Comparison of ENCODE assay signal across 8 cellular contexts in genomic region chr15:85318048-85318731, GRCh38.
A peak's percentile ranks its signal among the peaks of the same experiment; 100 is the strongest.
DNase-seq lines count a peak whose midpoint lies in the region; ATAC-seq and TF ChIP-seq lines count a peak whose summit lies in the region.

No MANE protein-coding gene starts in this region.

- DNase-seq in CD4-positive, CD25-positive, alpha-beta regulatory T cell, result peak in 2 of 3 donors; percentile 38 to 88
- DNase-seq in transverse colon (peak; percentile 84), tibial nerve (ENCODE audit: low spot score in 2 of 2) (no peak), WTC11 (ENCODE audit: low spot score) (no peak)

- H3K4me2 ChIP-seq in OCI-LY3 (ENCODE audit: low read length), result peak overlapping the region; percentile 73

- TF ChIP-seq CTCF in OCI-LY3 (IDR thresholded peaks at IDR 0.05; ENCODE audit: low read depth, low read length), result peak; percentile 47; the same call in 1 of the 2 replicates
- TF ChIP-seq CTCF in transverse colon (IDR thresholded peaks at IDR 0.05), result peak in 2 of 5 experiments; percentile 20 to 37
- TF ChIP-seq CTCF in tibial nerve (IDR thresholded peaks at IDR 0.05), result no peak
- TF ChIP-seq CTCF in WTC11 (IDR thresholded peaks at IDR 0.05), result no peak

- peak overlapping the region; percentile 9 for H3K4me3 ChIP-seq in CD4-positive, CD25-positive, alpha-beta regulatory T cell (ENCODE audit: low read depth, low read length)
- H3K4me3 ChIP-seq in OCI-LY3 (ENCODE audit: low read length) (peak overlapping the region; percentile 37), esophagus (ENCODE audit: low read depth in 1 of 2, low read length in 2 of 2) (no peak overlapping the region), transverse colon (no peak overlapping the region), tibial nerve (no peak overlapping the region)

- H3K9me3 ChIP-seq in CD4-positive, CD25-positive, alpha-beta regulatory T cell (ENCODE audit: control insufficient read depth in 2 of 2, low read length in 2 of 2), result peaks cover 0 to 7% of the 10 kb centered on the region in 2 experiments
- H3K9me3 ChIP-seq in OCI-LY3 (ENCODE audit: insufficient read depth, low read length), result no peaks in the 10 kb centered on the region
- H3K9me3 ChIP-seq in esophagus (ENCODE audit: control insufficient read depth in 2 of 2, insufficient read depth in 1 of 2, low read depth in 1 of 2, low read length in 1 of 2), result no peaks in the 10 kb centered on the region
- H3K9me3 ChIP-seq in transverse colon, result peaks cover 0 to 5% of the 10 kb centered on the region in 2 donors
- peaks cover 0 to 7% (median 0%) of the 10 kb centered on the region in 4 donors for H3K9me3 ChIP-seq in tibial nerve

- TF ChIP-seq EP300 in transverse colon (IDR thresholded peaks at IDR 0.05; ENCODE audit: low read depth) (no peak), tibial nerve (IDR thresholded peaks at IDR 0.05) (peak in 1 of 2 donors; percentile 22)

- H2AFZ ChIP-seq in OCI-LY3 (ENCODE audit: low read depth, low read length), result no peak overlapping the region

- no peaks in the 10 kb centered on the region for H3K27me3 ChIP-seq in CD4-positive, CD25-positive, alpha-beta regulatory T cell (ENCODE audit: control insufficient read depth, insufficient read depth, low read length)
- 0 out of 2 replicates have a peak, but pooled peaks cover 3% of the 10 kb centered on the region for H3K27me3 ChIP-seq in OCI-LY3 (ENCODE audit: low read depth, low read length)
- H3K27me3 ChIP-seq in esophagus (ENCODE audit: control insufficient read depth in 1 of 2, insufficient read depth in 2 of 2, low read length in 2 of 2), result no peaks in the 10 kb centered on the region
- no peaks in the 10 kb centered on the region for H3K27me3 ChIP-seq in transverse colon
- H3K27me3 ChIP-seq in tibial nerve, result no peaks in the 10 kb centered on the region

- CTCF ChIA-PET in WTC11 (lab: Charles Lee), result interaction anchor here (0.9 to 1.2 kb wide), 2 partner anchors 10 to 13 kb away, joined by 3 to 4 read pairs; no protein-coding TSS in a partner anchor

- H3K79me2 ChIP-seq in OCI-LY3 (ENCODE audit: low read length), result no peaks in the 10 kb centered on the region

- peaks cover 24 to 53% (median 39%) of the 10 kb centered on the region in 4 donors for H3K4me1 Mint-ChIP-seq in CD4-positive, CD25-positive, alpha-beta regulatory T cell
- H3K4me1 Mint-ChIP-seq in WTC11, result peaks cover 4% of the 10 kb centered on the region

- POLR2A ChIA-PET in WTC11 (lab: Charles Lee), result interaction anchor here (1.1 kb wide), 1 partner anchor 51 kb away, joined by 3 read pairs; no protein-coding TSS in a partner anchor

- no peaks in the 10 kb centered on the region for H4K20me1 ChIP-seq in OCI-LY3 (ENCODE audit: insufficient read depth, low read length)

- peak; percentile 72 for TF ChIP-seq POLR2A in transverse colon (IDR thresholded peaks at IDR 0.05)
- no peak for TF ChIP-seq POLR2A in tibial nerve (IDR thresholded peaks at IDR 0.05)

- intact Hi-C loops in transverse colon (cut with DNase I; ENCODE audit: low total_unique reads), result no loop called here

- peak overlapping the region; percentile 6; the same call in 1 of the 2 replicates for H3K9ac ChIP-seq in OCI-LY3 (ENCODE audit: low read length)

- H3K36me3 Mint-ChIP-seq in CD4-positive, CD25-positive, alpha-beta regulatory T cell, result peaks cover 4% of the 10 kb centered on the region
- H3K36me3 Mint-ChIP-seq in WTC11, result no peaks in the 10 kb centered on the region; the same call in 1 of the 2 replicates

- peak overlapping the region; percentile 8 to 69 (median 18) for H3K4me3 Mint-ChIP-seq in CD4-positive, CD25-positive, alpha-beta regulatory T cell
- no peak overlapping the region for H3K4me3 Mint-ChIP-seq in WTC11

- no peaks in the 10 kb centered on the region for H3K36me3 ChIP-seq in CD4-positive, CD25-positive, alpha-beta regulatory T cell (ENCODE audit: control insufficient read depth, insufficient read depth, low read length)
- H3K36me3 ChIP-seq in OCI-LY3 (replicated peaks; ENCODE audit: low read depth, low read length) (peaks cover under 1% of the 10 kb centered on the region), esophagus (ENCODE audit: control insufficient read depth in 2 of 2, insufficient read depth in 2 of 2, low read length in 1 of 2) (no peaks in the 10 kb centered on the region), transverse colon (no peaks in the 10 kb centered on the region), tibial nerve (no peaks in the 10 kb centered on the region)

- H3K27me3 Mint-ChIP-seq in CD4-positive, CD25-positive, alpha-beta regulatory T cell, result no peaks in the 10 kb centered on the region
- H3K27me3 Mint-ChIP-seq in WTC11 (ENCODE audit: low read depth), result no peaks in the 10 kb centered on the region; the same call in 1 of the 2 replicates

- WGBS in esophagus, 2 donors, result 35 to 37% methylated on average over 2 of the region's 2 CpGs
- 0 to 11% methylated on average over 1 to 2 of the region's 2 CpGs for WGBS in transverse colon (ENCODE audit: low coverage in 1 of 2), 2 donors
- 39 to 41% methylated on average over 2 of the region's 2 CpGs for WGBS in tibial nerve, 2 donors

- peak overlapping the region; percentile 77 for H3K27ac ChIP-seq in CD4-positive, CD25-positive, alpha-beta regulatory T cell (ENCODE audit: insufficient read depth, low read length, poor library complexity, severe bottlenecking)
- peak overlapping the region; percentile 72 for H3K27ac ChIP-seq in OCI-LY3 (ENCODE audit: low read length)
- H3K27ac ChIP-seq in esophagus (ENCODE audit: low read depth in 2 of 2, low read length in 1 of 2), result peak overlapping the region; percentile 69 to 76
- H3K27ac ChIP-seq in transverse colon, result peak overlapping the region; percentile 77 to 87 (median 86)
- peak overlapping the region in 2 of 4 donors; percentile 43 to 48 for H3K27ac ChIP-seq in tibial nerve

- peaks cover 0 to 6% (median 2%) of the 10 kb centered on the region in 7 donors for H3K9me3 Mint-ChIP-seq in CD4-positive, CD25-positive, alpha-beta regulatory T cell
- peaks cover 25% of the 10 kb centered on the region for H3K9me3 Mint-ChIP-seq in WTC11

- in situ Hi-C loops in transverse colon (cut with MboI; ENCODE audit: low pct_ligation_motif_present in 1 of 4, low pct_unique_long_range_greater_than_20kb in 1 of 4, low sequenced_read_pairs in 3 of 4), result loop anchor here in 2 of 4 donors (25.0 kb wide), 2 partner anchors 169 to 519 kb away; no protein-coding TSS in a partner anchor

- peak; percentile 71 to 76 for ATAC-seq in CD4-positive, CD25-positive, alpha-beta regulatory T cell (ENCODE audit: low read depth in 2 of 2)
- peak; percentile 84 for ATAC-seq in GM18508 (IDR thresholded peaks at IDR 0.05; ENCODE audit: insufficient read depth, unreplicated experiment)
- peak; percentile 89 for ATAC-seq in HG02884 (IDR thresholded peaks at IDR 0.05; ENCODE audit: unreplicated experiment)
- no peak for ATAC-seq in WTC11

- H3K27ac Mint-ChIP-seq in CD4-positive, CD25-positive, alpha-beta regulatory T cell, result peak overlapping the region; percentile 48 to 84 (median 83)
- no peak overlapping the region for H3K27ac Mint-ChIP-seq in WTC11

- H3K4me1 ChIP-seq in CD4-positive, CD25-positive, alpha-beta regulatory T cell (ENCODE audit: control insufficient read depth, insufficient read depth, low read length, poor library complexity, severe bottlenecking), result peaks cover 32% of the 10 kb centered on the region
- H3K4me1 ChIP-seq in OCI-LY3 (ENCODE audit: low read length) (peaks cover 50% of the 10 kb centered on the region), esophagus (ENCODE audit: control insufficient read depth in 2 of 2, insufficient read depth in 2 of 2, low read length in 1 of 2) (peaks cover 0 to 2% of the 10 kb centered on the region in 2 donors), transverse colon (peaks cover 13 to 42% (median 33%) of the 10 kb centered on the region in 4 donors), tibial nerve (peaks cover 0 to 17% (median 3%) of the 10 kb centered on the region in 4 donors)

TF ChIP-seq in WTC11, 78 proteins besides CTCF, POLR2A, EP300 and RAD21:
- TF ChIP-seq IRF2 (CRISPR knock-in tag; IDR thresholded peaks at IDR 0.05; ENCODE audit: borderline replicate concordance, low read depth), result no peak
- TF ChIP-seq MYBL2 (CRISPR knock-in tag; IDR thresholded peaks at IDR 0.05), result no peak
- no peak for TF ChIP-seq PREB (CRISPR knock-in tag; IDR thresholded peaks at IDR 0.05; ENCODE audit: borderline replicate concordance)
- no peak for TF ChIP-seq RELA (CRISPR knock-in tag; IDR thresholded peaks at IDR 0.05; ENCODE audit: borderline replicate concordance)
- TF ChIP-seq HMGXB4 (CRISPR knock-in tag; IDR thresholded peaks at IDR 0.05), result no peak

Comparison
In these comparisons a context has a peak if more than half of its experiments do, and no peak if none do; other contexts are left out.
1. DNase-seq: peak in CD4-positive, CD25-positive, alpha-beta regulatory T cell (2 of 3) and transverse colon (single experiment); none in tibial nerve (0 of 2) and WTC11 (single experiment).
2. H3K4me3 ChIP-seq: peak in CD4-positive, CD25-positive, alpha-beta regulatory T cell (single experiment) and OCI-LY3 (single experiment); none in esophagus (0 of 2), transverse colon (0 of 4) and tibial nerve (0 of 4).